Comparison of ENCODE assay signal across 8 cellular contexts in genomic region chr3:20104167-20104661, GRCh38.
A peak's percentile ranks its signal among the peaks of the same experiment; 100 is the strongest.
DNase-seq lines count a peak whose midpoint lies in the region; ATAC-seq and TF ChIP-seq lines count a peak whose summit lies in the region.

No MANE protein-coding gene starts in this region.

- intact Hi-C loops in mucosa of descending colon (cut with DNase I, micrococcal nuclease) (no loop called here), left colon (cut with DNase I, micrococcal nuclease) (no loop called here), colonic mucosa (cut with DNase I) (no loop called here)

- H3K9ac ChIP-seq in colonic mucosa (ENCODE audit: low read depth in 2 of 2, low read length in 2 of 2) = no peak overlapping the region

- no peaks in the 10 kb centered on the region for H3K36me3 ChIP-seq in mucosa of descending colon (ENCODE audit: low read depth)
- peaks cover 4% of the 10 kb centered on the region for H3K36me3 ChIP-seq in right atrium auricular region
- H3K36me3 ChIP-seq in colonic mucosa = no peaks in the 10 kb centered on the region

- H3K4me1 ChIP-seq in mucosa of descending colon (ENCODE audit: low read depth) (no peaks in the 10 kb centered on the region), right atrium auricular region (no peaks in the 10 kb centered on the region), colonic mucosa (no peaks in the 10 kb centered on the region)

- H3K4me3 ChIP-seq in mucosa of descending colon (no peak overlapping the region), right atrium auricular region (no peak overlapping the region), colonic mucosa (no peak overlapping the region)

- no peaks in the 10 kb centered on the region for H3K9me3 ChIP-seq in mucosa of descending colon
- H3K9me3 ChIP-seq in right atrium auricular region = no peaks in the 10 kb centered on the region
- H3K9me3 ChIP-seq in colonic mucosa = no peaks in the 10 kb centered on the region

- H3K27ac ChIP-seq in right atrium auricular region (no peak overlapping the region), colonic mucosa (no peak overlapping the region)

- TF ChIP-seq CTCF in mucosa of descending colon (IDR thresholded peaks at IDR 0.05) (no peak), right atrium auricular region (IDR thresholded peaks at IDR 0.05) (no peak), colonic mucosa (IDR thresholded peaks at IDR 0.05) (no peak)

- H3K27me3 ChIP-seq in right atrium auricular region (no peaks in the 10 kb centered on the region), colonic mucosa (no peaks in the 10 kb centered on the region)

- DNase-seq in activated CD4-positive, CD25-positive, alpha-beta regulatory T cell treated with anti-CD3 and anti-CD28 coated beads, Interleukin-2, amount 50 U/mL, for 16 hours (ENCODE audit: low read depth, low spot score) = peak; percentile 51
- DNase-seq in mucosa of descending colon (peak in 1 of 3 donors; percentile 17), GM19240 (ENCODE audit: insufficient read length, low spot score) (no peak), left colon (no peak), right atrium auricular region (ENCODE audit: low spot score) (no peak), colonic mucosa (no peak)

- ATAC-seq in GM18867 (IDR thresholded peaks at IDR 0.05; ENCODE audit: unreplicated experiment) = peak; percentile 59
- ATAC-seq in HG03064 (IDR thresholded peaks at IDR 0.05; ENCODE audit: low read depth, unreplicated experiment) = peak; percentile 60
- ATAC-seq in mucosa of descending colon = peak; percentile 48
- no peak for ATAC-seq in left colon
